ENCODE assay signal across 8 cellular contexts in genomic region chr14:103333754-103334643, GRCh38. TPM values are rescaled to one million over a fixed set of nuclear protein-coding genes. Genes with fewer than 3 reads are reported as not detected.
DNase-seq lines count a peak whose midpoint lies in the region; ATAC-seq and TF ChIP-seq lines count a peak whose summit lies in the region.

Gene EIF5 (plus strand): TSS chr14:103334237. CDS start chr14:103335861, 1,624 bp downstream.

- H3K27ac Mint-ChIP-seq in activated naive CD8-positive, alpha-beta T cell treated with anti-CD3 and anti-CD28 coated beads, Interleukin-2, amount 10 ng/mL, durations not matched to agents 7 days and 5 days: peak within 1 kb of the TSS; percentile 97

- H3K4me3 ChIP-seq in GM12865 (ENCODE audit: low read depth, low read length) (peak within 1 kb of the TSS; percentile 96), SU-DHL-6 (ENCODE audit: insufficient read depth, low read length, poor library complexity, severe bottlenecking) (peak within 1 kb of the TSS; percentile 96), ovary (peak within 1 kb of the TSS; percentile 96), thyroid gland (replicated peaks in 1 of 3) (peak within 1 kb of the TSS; percentile 98 to 99 (median 98))

- 0 to 1% (median 0%) methylated on average over 56 to 103 of the region's 103 CpGs for WGBS in ovary, 3 donors
- WGBS in thyroid gland, 2 donors: 0 to 1% methylated on average over 27 to 36 of the region's 103 CpGs

- peaks cover 25% of the 10 kb centered on the region for H3K4me1 Mint-ChIP-seq in activated naive CD8-positive, alpha-beta T cell treated with anti-CD3 and anti-CD28 coated beads, Interleukin-2, amount 10 ng/mL, durations not matched to agents 7 days and 5 days

- peaks cover 21% of the 10 kb centered on the region for H4K20me1 ChIP-seq in SU-DHL-6 (ENCODE audit: low read depth, low read length)

- TF ChIP-seq EP300 in ovary (IDR thresholded peaks at IDR 0.05): no peak

- DNase-seq in GM12865 (ENCODE audit: low read depth): peak; percentile 99
- DNase-seq in NCI-H128 (lab: John Stamatoyannopoulos, UW; ENCODE audit: unreplicated experiment): peak; percentile 99
- peak; percentile 97 for DNase-seq in activated naive CD8-positive, alpha-beta T cell treated with anti-CD3 and anti-CD28 coated beads, Interleukin-2, amount 10 ng/mL, durations not matched to agents 7 days and 5 days
- peak; percentile 97 to 100 (median 99) for DNase-seq in head of caudate nucleus
- peak; percentile 99 to 100 (median 99) for DNase-seq in ovary
- DNase-seq in thyroid gland: peak; percentile 99

- TF ChIP-seq POLR2A in ovary (IDR thresholded peaks at IDR 0.05) (peak; percentile 96), thyroid gland (IDR thresholded peaks at IDR 0.05) (peak; percentile 94 to 99)

- no peaks in the 10 kb centered on the region for H3K27me3 ChIP-seq in SU-DHL-6 (ENCODE audit: low read length)
- H3K27me3 ChIP-seq in ovary: no peaks in the 10 kb centered on the region
- H3K27me3 ChIP-seq in thyroid gland: no peaks in the 10 kb centered on the region

- POLR2A ChIA-PET in activated naive CD8-positive, alpha-beta T cell treated with anti-CD3 and anti-CD28 coated beads, Interleukin-2, amount 10 ng/mL, durations not matched to agents 7 days and 5 days (lab: Charles Lee): interaction anchor here (0.6 to 4.2 kb wide), 17 partner anchors 10 to 1027 kb away, joined by 3 to 27 read pairs (median 4); partner anchors contain the start of gene MARK3

- H3K36me3 Mint-ChIP-seq in activated naive CD8-positive, alpha-beta T cell treated with anti-CD3 and anti-CD28 coated beads, Interleukin-2, amount 10 ng/mL, durations not matched to agents 7 days and 5 days: peaks cover 36% of the 10 kb centered on the region

- TF ChIP-seq CTCF in GM12865 (IDR thresholded peaks at IDR 0.05; ENCODE audit: insufficient read depth, low read depth, low read length, missing control alignments) (peak; percentile 29), SU-DHL-6 (IDR thresholded peaks at IDR 0.05; ENCODE audit: insufficient read depth, low read length, poor library complexity, severe bottlenecking) (no peak), ovary (IDR thresholded peaks at IDR 0.05) (peak in 2 of 3 donors; percentile 73 to 78), thyroid gland (IDR thresholded peaks at IDR 0.05) (peak in 4 of 6 experiments; percentile 9 to 59 (median 54))

- peaks cover 29% of the 10 kb centered on the region for H3F3A ChIP-seq in SU-DHL-6 (ENCODE audit: insufficient read depth)

- H3K27me3 Mint-ChIP-seq in activated naive CD8-positive, alpha-beta T cell treated with anti-CD3 and anti-CD28 coated beads, Interleukin-2, amount 10 ng/mL, durations not matched to agents 7 days and 5 days: no peaks in the 10 kb centered on the region

- no peaks in the 10 kb centered on the region for H3K9me2 ChIP-seq in SU-DHL-6 (replicated peaks; ENCODE audit: insufficient read depth, low read length)

- intact Hi-C loops in head of caudate nucleus (cut with DNase I): loop anchor here (2.0 kb wide), 1 partner anchor 51 kb away; the partner anchor contains the start of gene MARK3
- intact Hi-C loops in ovary (cut with DNase I): loop anchor here in 1 of 4 donors (10.0 kb wide), 1 partner anchor 51 kb away; the partner anchor contains the start of gene MARK3
- intact Hi-C loops in thyroid gland (cut with DNase I): no loop called here

- ATAC-seq in HG02678 (IDR thresholded peaks at IDR 0.05; ENCODE audit: unreplicated experiment): peak; percentile 88
- ATAC-seq in activated naive CD8-positive, alpha-beta T cell treated with anti-CD3 and anti-CD28 coated beads, Interleukin-2, amount 10 ng/mL, durations not matched to agents 7 days and 5 days (ENCODE audit: low read depth): peak; percentile 95

- H3K9me3 ChIP-seq in SU-DHL-6 (ENCODE audit: insufficient read depth, low read length): no peaks in the 10 kb centered on the region
- H3K9me3 ChIP-seq in ovary: no peaks in the 10 kb centered on the region
- no peaks in the 10 kb centered on the region for H3K9me3 ChIP-seq in thyroid gland

- H3K9me3 Mint-ChIP-seq in activated naive CD8-positive, alpha-beta T cell treated with anti-CD3 and anti-CD28 coated beads, Interleukin-2, amount 10 ng/mL, durations not matched to agents 7 days and 5 days: no peaks in the 10 kb centered on the region

- H3K4me1 ChIP-seq in ovary (ENCODE audit: insufficient read depth) (peaks cover 6% of the 10 kb centered on the region), thyroid gland (peaks cover 22 to 36% of the 10 kb centered on the region in 2 donors)

- H3K27ac ChIP-seq in SU-DHL-6 (ENCODE audit: low read depth, low read length) (peak within 1 kb of the TSS; percentile 82), ovary (peak within 1 kb of the TSS; percentile 99 to 100), thyroid gland (peak within 1 kb of the TSS; percentile 99 to 100 (median 100))

- H3K36me3 ChIP-seq in SU-DHL-6 (ENCODE audit: low read length) (peaks cover 36% of the 10 kb centered on the region), ovary (no peaks in the 10 kb centered on the region), thyroid gland (peaks cover 34% of the 10 kb centered on the region in 2 donors)

- H3K9ac ChIP-seq in SU-DHL-6 (ENCODE audit: low read length): peak within 1 kb of the TSS; percentile 87

- peaks cover 28% of the 10 kb centered on the region for H3K79me2 ChIP-seq in SU-DHL-6 (ENCODE audit: insufficient read depth, low read length)

- peak within 1 kb of the TSS; percentile 89 for H2AFZ ChIP-seq in SU-DHL-6 (ENCODE audit: low read depth, low read length, severe bottlenecking)

- H3K4me2 ChIP-seq in SU-DHL-6 (ENCODE audit: low read depth, low read length, poor library complexity, severe bottlenecking): peak within 1 kb of the TSS; percentile 97

- peak within 1 kb of the TSS; percentile 91 for H3K4me3 Mint-ChIP-seq in activated naive CD8-positive, alpha-beta T cell treated with anti-CD3 and anti-CD28 coated beads, Interleukin-2, amount 10 ng/mL, durations not matched to agents 7 days and 5 days

RNA-seq across cellular contexts. Expression of gene EIF5, which starts in this region (rescaled TPM):
- 100 to 1,000 TPM; 202 to 222 TPM for total RNA-seq in activated naive CD8-positive, alpha-beta T cell treated with anti-CD3 and anti-CD28 coated beads, Interleukin-2, amount 10 ng/mL, durations not matched to agents 7 days and 5 days
- total RNA-seq in ovary (100 to 1,000 TPM in 6 of 7 donors, 10 to 100 TPM in 1; 76.7 to 169 (median 134) TPM), thyroid gland (100 to 1,000 TPM; 257 to 428 (median 329) TPM)
- polyA plus RNA-seq in ovary: 10 to 100 TPM; 73.0 to 97.9 TPM

Comparison
In these comparisons a context has a peak if more than half of its experiments do, and no peak if none do; other contexts are left out.
1. Peak in every context shown above with its lines: DNase-seq, ATAC-seq, H3K4me3 ChIP-seq and H3K27ac ChIP-seq.